Comparison of ENCODE assay signal across 8 cellular contexts in genomic region chr12:47779301-47779942, GRCh38. TPM values are rescaled to one million over a fixed set of nuclear protein-coding genes. Genes with fewer than 3 reads are reported as not detected.
DNase-seq lines count a peak whose midpoint lies in the region; ATAC-seq and TF ChIP-seq lines count a peak whose summit lies in the region.

No MANE protein-coding gene starts in this region.

- H3K14ac ChIP-seq in trophoblast cell (ENCODE audit: low read length), result no peak overlapping the region

- CTCF ChIA-PET in activated naive CD4-positive, alpha-beta T cell treated with anti-CD3 and anti-CD28 coated beads, Interleukin-2, amount 10 ng/mL, durations not matched to agents 7 days and 5 days (lab: Charles Lee), result interaction anchor here (0.7 to 19.0 kb wide), 17 partner anchors 11 to 149 kb away, joined by 3 to 597 read pairs (median 5); no protein-coding TSS in a partner anchor

- TF ChIP-seq CTCF in glutamatergic neuron (IDR thresholded peaks at IDR 0.05; ENCODE audit: partially characterized antibody, unreplicated experiment) (peak; percentile 97), upper lobe of right lung (IDR thresholded peaks at IDR 0.05) (peak; percentile 98)

- peaks cover 9% of the 10 kb centered on the region for H3K79me1 ChIP-seq in trophoblast cell (ENCODE audit: low read length)

- no peak overlapping the region for H2BK5ac ChIP-seq in trophoblast cell (ENCODE audit: low read depth, low read length, poor library complexity)

- H4K8ac ChIP-seq in trophoblast cell (ENCODE audit: low read depth, low read length), result no peak overlapping the region

- DNase-seq in GDM1 (lab: John Stamatoyannopoulos, UW) (peak; percentile 70), H4 (ENCODE audit: low spot score) (peak; percentile 75), MG63 (peak; percentile 67), SK-N-MC (ENCODE audit: low read depth, low spot score) (peak; percentile 67), glutamatergic neuron (peak; percentile 98), trophoblast cell (peak; percentile 87 to 96), upper lobe of right lung (peak; percentile 92)
- peak; percentile 95 for DNase-seq in activated naive CD4-positive, alpha-beta T cell treated with anti-CD3 and anti-CD28 coated beads, Interleukin-2, amount 10 ng/mL, durations not matched to agents 7 days and 5 days

- no peak overlapping the region for H2BK120ac ChIP-seq in trophoblast cell (ENCODE audit: insufficient read depth, low read length, poor library complexity)

- H3K4me3 ChIP-seq in MG63 (no peak overlapping the region), SK-N-MC (no peak overlapping the region), trophoblast cell (ENCODE audit: low read depth, low read length) (no peak overlapping the region), upper lobe of right lung (no peak overlapping the region)

- H4K91ac ChIP-seq in trophoblast cell (ENCODE audit: low read depth, low read length), result no peak overlapping the region

- H3K4me1 Mint-ChIP-seq in activated naive CD4-positive, alpha-beta T cell treated with anti-CD3 and anti-CD28 coated beads, Interleukin-2, amount 10 ng/mL, durations not matched to agents 7 days and 5 days, result peaks cover 53% of the 10 kb centered on the region
- H3K4me1 Mint-ChIP-seq in glutamatergic neuron (ENCODE audit: low read depth, unreplicated experiment), result peaks cover 12% of the 10 kb centered on the region

- no peak overlapping the region for H3K4me3 Mint-ChIP-seq in activated naive CD4-positive, alpha-beta T cell treated with anti-CD3 and anti-CD28 coated beads, Interleukin-2, amount 10 ng/mL, durations not matched to agents 7 days and 5 days
- no peak overlapping the region for H3K4me3 Mint-ChIP-seq in glutamatergic neuron (ENCODE audit: unreplicated experiment)

- no peak overlapping the region for H4K12ac ChIP-seq in trophoblast cell (ENCODE audit: low read depth, low read length)

- H3K27me3 ChIP-seq in MG63 (no peaks in the 10 kb centered on the region), trophoblast cell (ENCODE audit: insufficient read depth, low read length) (no peaks in the 10 kb centered on the region), upper lobe of right lung (no peaks in the 10 kb centered on the region)

- H3K36me3 ChIP-seq in MG63 (peaks cover 14% of the 10 kb centered on the region), SK-N-MC (ENCODE audit: insufficient read depth, low read length) (peaks cover 13% of the 10 kb centered on the region; the same call in 1 of the 2 replicates), trophoblast cell (ENCODE audit: control insufficient read depth in 1 of 2, insufficient read depth in 2 of 2, low read length in 2 of 2) (peaks cover 25 to 29% of the 10 kb centered on the region in 2 experiments), upper lobe of right lung (peaks cover 31% of the 10 kb centered on the region)

- ATAC-seq in upper lobe of right lung, result peak; percentile 82

- H2BK12ac ChIP-seq in trophoblast cell (ENCODE audit: low read length), result no peak overlapping the region

- H3K27ac Mint-ChIP-seq in activated naive CD4-positive, alpha-beta T cell treated with anti-CD3 and anti-CD28 coated beads, Interleukin-2, amount 10 ng/mL, durations not matched to agents 7 days and 5 days, result peak overlapping the region; percentile 77
- peak overlapping the region; percentile 38 for H3K27ac Mint-ChIP-seq in glutamatergic neuron (ENCODE audit: unreplicated experiment)

- H3K27ac ChIP-seq in SK-N-MC (no peak overlapping the region), trophoblast cell (ENCODE audit: low read depth, low read length) (no peak overlapping the region), upper lobe of right lung (no peak overlapping the region)

- no peak overlapping the region for H2AK5ac ChIP-seq in trophoblast cell (ENCODE audit: low read length)

- no peak overlapping the region for H3K18ac ChIP-seq in trophoblast cell (ENCODE audit: low read length)

- H3K4me1 ChIP-seq in trophoblast cell (ENCODE audit: control insufficient read depth in 1 of 2, insufficient read depth in 2 of 2, low read length in 2 of 2) (peaks cover 2 to 16% of the 10 kb centered on the region in 2 experiments), upper lobe of right lung (peaks cover 45% of the 10 kb centered on the region)

- no peak overlapping the region for H3K4ac ChIP-seq in trophoblast cell (ENCODE audit: low read depth, low read length)

- no peak overlapping the region for H3K23ac ChIP-seq in trophoblast cell (ENCODE audit: low read length)

- no peaks in the 10 kb centered on the region for H3K9me3 Mint-ChIP-seq in activated naive CD4-positive, alpha-beta T cell treated with anti-CD3 and anti-CD28 coated beads, Interleukin-2, amount 10 ng/mL, durations not matched to agents 7 days and 5 days
- H3K9me3 Mint-ChIP-seq in glutamatergic neuron (ENCODE audit: unreplicated experiment), result peaks cover 8% of the 10 kb centered on the region

- H3K9me3 ChIP-seq in MG63 (no peaks in the 10 kb centered on the region), SK-N-MC (ENCODE audit: low read depth, low read length) (no peaks in the 10 kb centered on the region), trophoblast cell (ENCODE audit: insufficient read depth, low read depth, low read length) (no peaks in the 10 kb centered on the region), upper lobe of right lung (no peaks in the 10 kb centered on the region)

- H3K36me3 Mint-ChIP-seq in activated naive CD4-positive, alpha-beta T cell treated with anti-CD3 and anti-CD28 coated beads, Interleukin-2, amount 10 ng/mL, durations not matched to agents 7 days and 5 days, result peaks cover 23% of the 10 kb centered on the region
- no peaks in the 10 kb centered on the region for H3K36me3 Mint-ChIP-seq in glutamatergic neuron (ENCODE audit: unreplicated experiment)

- H2AFZ ChIP-seq in trophoblast cell (ENCODE audit: insufficient read depth, low read length, poor library complexity), result no peak overlapping the region

- intact Hi-C loops in upper lobe of right lung (cut with DNase I), result loop anchor here (5.0 kb wide), 1 partner anchor 62 kb away; no protein-coding TSS in a partner anchor

- H3K4me2 ChIP-seq in trophoblast cell (ENCODE audit: low read length), result no peak overlapping the region

- no peaks in the 10 kb centered on the region for H3K79me2 ChIP-seq in trophoblast cell (ENCODE audit: control insufficient read depth, insufficient read depth, low read length, poor library complexity)

- H3K9ac ChIP-seq in SK-N-MC (ENCODE audit: insufficient read length), result no peak overlapping the region
- no peak overlapping the region for H3K9ac ChIP-seq in trophoblast cell (ENCODE audit: low read length)

- no CpG with 5 or more reads among the region's 19 CpGs for WGBS in trophoblast cell (ENCODE audit: extremely low coverage, insufficient coverage, insufficient read length)

- no peaks in the 10 kb centered on the region for H3K27me3 Mint-ChIP-seq in activated naive CD4-positive, alpha-beta T cell treated with anti-CD3 and anti-CD28 coated beads, Interleukin-2, amount 10 ng/mL, durations not matched to agents 7 days and 5 days
- peaks cover 2% of the 10 kb centered on the region for H3K27me3 Mint-ChIP-seq in glutamatergic neuron (ENCODE audit: unreplicated experiment)

RNA-seq across cellular contexts. Expression of gene SLC48A1, which starts 6.4 kb away (rescaled TPM):
- 11.9 and 14.0 TPM in 2 replicates for total RNA-seq in H4 (2014; rRNA removed; shearing (Covaris generic))
- total RNA-seq in MG63 (2014; rRNA removed; shearing (Covaris generic); ENCODE audit: low replicate concordance), result 14.2 and 17.6 TPM in 2 replicates
- total RNA-seq in glutamatergic neuron (ENCODE audit: unreplicated experiment) (15.7 TPM), upper lobe of right lung (40.9 TPM)
- polyA plus RNA-seq in trophoblast cell (2013), result 4.7 and 4.8 TPM in 2 replicates

RNA-seq across cellular contexts. Expression of gene RAPGEF3, which starts 20.7 kb away (rescaled TPM):
- 2.0 and 3.0 TPM in 2 replicates for total RNA-seq in H4 (2014; rRNA removed; shearing (Covaris generic))
- total RNA-seq in MG63 (2014; rRNA removed; shearing (Covaris generic); ENCODE audit: low replicate concordance), result 2.9 and 6.1 TPM in 2 replicates
- total RNA-seq in glutamatergic neuron (ENCODE audit: unreplicated experiment), result 0.81 TPM
- 0.68 and 0.78 TPM in 2 replicates for polyA plus RNA-seq in trophoblast cell (2013)
- 69.6 TPM for total RNA-seq in upper lobe of right lung

RNA-seq across cellular contexts. Expression of gene HDAC7, which starts 40.3 kb away (rescaled TPM):
- 10.0 and 13.7 TPM in 2 replicates for total RNA-seq in H4 (2014; rRNA removed; shearing (Covaris generic))
- total RNA-seq in MG63 (2014; rRNA removed; shearing (Covaris generic); ENCODE audit: low replicate concordance), result 30.5 and 31.5 TPM in 2 replicates
- total RNA-seq in glutamatergic neuron (ENCODE audit: unreplicated experiment) (67.9 TPM), upper lobe of right lung (135 TPM)
- 47.8 and 51.3 TPM in 2 replicates for polyA plus RNA-seq in trophoblast cell (2013)

RNA-seq across cellular contexts. Expression of gene ENDOU, which starts 54.1 kb away (rescaled TPM):
- not detected in 2 replicates for total RNA-seq in H4 (2014; rRNA removed; shearing (Covaris generic))
- total RNA-seq in MG63 (2014; rRNA removed; shearing (Covaris generic); ENCODE audit: low replicate concordance), result not detected in 2 replicates
- total RNA-seq in glutamatergic neuron (ENCODE audit: unreplicated experiment), result not detected
- 26.2 and 28.2 TPM in 2 replicates for polyA plus RNA-seq in trophoblast cell (2013)
- total RNA-seq in upper lobe of right lung, result 0.32 TPM
